Comparison of ENCODE assay signal across 1 cellular context in the genomic region with DNA sequence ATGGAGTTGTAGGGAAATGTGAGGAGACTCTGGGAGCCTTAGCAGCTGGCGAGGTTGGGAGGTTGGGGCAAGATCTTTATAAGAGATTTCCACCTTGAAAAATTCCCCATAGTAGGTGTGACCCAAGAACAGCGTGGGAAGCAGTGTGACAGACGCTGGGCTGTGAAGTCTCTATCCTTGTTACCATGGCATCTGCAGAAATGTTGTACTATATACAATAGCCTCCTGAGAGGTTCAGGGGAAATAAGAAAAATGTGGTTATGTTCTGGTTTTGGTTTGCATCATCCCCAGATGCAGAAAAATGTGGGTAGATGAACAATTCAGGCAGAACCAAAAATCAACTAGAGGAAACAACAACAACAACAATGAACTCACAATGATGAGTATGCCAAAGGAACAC.
TF ChIP-seq lines count a peak whose summit lies in the region.

No MANE protein-coding gene starts in this region.

TF ChIP-seq in H1, 55 proteins besides CTCF, POLR2A, EP300 and RAD21 (continued from another document):
- TF ChIP-seq, protein P1, sequence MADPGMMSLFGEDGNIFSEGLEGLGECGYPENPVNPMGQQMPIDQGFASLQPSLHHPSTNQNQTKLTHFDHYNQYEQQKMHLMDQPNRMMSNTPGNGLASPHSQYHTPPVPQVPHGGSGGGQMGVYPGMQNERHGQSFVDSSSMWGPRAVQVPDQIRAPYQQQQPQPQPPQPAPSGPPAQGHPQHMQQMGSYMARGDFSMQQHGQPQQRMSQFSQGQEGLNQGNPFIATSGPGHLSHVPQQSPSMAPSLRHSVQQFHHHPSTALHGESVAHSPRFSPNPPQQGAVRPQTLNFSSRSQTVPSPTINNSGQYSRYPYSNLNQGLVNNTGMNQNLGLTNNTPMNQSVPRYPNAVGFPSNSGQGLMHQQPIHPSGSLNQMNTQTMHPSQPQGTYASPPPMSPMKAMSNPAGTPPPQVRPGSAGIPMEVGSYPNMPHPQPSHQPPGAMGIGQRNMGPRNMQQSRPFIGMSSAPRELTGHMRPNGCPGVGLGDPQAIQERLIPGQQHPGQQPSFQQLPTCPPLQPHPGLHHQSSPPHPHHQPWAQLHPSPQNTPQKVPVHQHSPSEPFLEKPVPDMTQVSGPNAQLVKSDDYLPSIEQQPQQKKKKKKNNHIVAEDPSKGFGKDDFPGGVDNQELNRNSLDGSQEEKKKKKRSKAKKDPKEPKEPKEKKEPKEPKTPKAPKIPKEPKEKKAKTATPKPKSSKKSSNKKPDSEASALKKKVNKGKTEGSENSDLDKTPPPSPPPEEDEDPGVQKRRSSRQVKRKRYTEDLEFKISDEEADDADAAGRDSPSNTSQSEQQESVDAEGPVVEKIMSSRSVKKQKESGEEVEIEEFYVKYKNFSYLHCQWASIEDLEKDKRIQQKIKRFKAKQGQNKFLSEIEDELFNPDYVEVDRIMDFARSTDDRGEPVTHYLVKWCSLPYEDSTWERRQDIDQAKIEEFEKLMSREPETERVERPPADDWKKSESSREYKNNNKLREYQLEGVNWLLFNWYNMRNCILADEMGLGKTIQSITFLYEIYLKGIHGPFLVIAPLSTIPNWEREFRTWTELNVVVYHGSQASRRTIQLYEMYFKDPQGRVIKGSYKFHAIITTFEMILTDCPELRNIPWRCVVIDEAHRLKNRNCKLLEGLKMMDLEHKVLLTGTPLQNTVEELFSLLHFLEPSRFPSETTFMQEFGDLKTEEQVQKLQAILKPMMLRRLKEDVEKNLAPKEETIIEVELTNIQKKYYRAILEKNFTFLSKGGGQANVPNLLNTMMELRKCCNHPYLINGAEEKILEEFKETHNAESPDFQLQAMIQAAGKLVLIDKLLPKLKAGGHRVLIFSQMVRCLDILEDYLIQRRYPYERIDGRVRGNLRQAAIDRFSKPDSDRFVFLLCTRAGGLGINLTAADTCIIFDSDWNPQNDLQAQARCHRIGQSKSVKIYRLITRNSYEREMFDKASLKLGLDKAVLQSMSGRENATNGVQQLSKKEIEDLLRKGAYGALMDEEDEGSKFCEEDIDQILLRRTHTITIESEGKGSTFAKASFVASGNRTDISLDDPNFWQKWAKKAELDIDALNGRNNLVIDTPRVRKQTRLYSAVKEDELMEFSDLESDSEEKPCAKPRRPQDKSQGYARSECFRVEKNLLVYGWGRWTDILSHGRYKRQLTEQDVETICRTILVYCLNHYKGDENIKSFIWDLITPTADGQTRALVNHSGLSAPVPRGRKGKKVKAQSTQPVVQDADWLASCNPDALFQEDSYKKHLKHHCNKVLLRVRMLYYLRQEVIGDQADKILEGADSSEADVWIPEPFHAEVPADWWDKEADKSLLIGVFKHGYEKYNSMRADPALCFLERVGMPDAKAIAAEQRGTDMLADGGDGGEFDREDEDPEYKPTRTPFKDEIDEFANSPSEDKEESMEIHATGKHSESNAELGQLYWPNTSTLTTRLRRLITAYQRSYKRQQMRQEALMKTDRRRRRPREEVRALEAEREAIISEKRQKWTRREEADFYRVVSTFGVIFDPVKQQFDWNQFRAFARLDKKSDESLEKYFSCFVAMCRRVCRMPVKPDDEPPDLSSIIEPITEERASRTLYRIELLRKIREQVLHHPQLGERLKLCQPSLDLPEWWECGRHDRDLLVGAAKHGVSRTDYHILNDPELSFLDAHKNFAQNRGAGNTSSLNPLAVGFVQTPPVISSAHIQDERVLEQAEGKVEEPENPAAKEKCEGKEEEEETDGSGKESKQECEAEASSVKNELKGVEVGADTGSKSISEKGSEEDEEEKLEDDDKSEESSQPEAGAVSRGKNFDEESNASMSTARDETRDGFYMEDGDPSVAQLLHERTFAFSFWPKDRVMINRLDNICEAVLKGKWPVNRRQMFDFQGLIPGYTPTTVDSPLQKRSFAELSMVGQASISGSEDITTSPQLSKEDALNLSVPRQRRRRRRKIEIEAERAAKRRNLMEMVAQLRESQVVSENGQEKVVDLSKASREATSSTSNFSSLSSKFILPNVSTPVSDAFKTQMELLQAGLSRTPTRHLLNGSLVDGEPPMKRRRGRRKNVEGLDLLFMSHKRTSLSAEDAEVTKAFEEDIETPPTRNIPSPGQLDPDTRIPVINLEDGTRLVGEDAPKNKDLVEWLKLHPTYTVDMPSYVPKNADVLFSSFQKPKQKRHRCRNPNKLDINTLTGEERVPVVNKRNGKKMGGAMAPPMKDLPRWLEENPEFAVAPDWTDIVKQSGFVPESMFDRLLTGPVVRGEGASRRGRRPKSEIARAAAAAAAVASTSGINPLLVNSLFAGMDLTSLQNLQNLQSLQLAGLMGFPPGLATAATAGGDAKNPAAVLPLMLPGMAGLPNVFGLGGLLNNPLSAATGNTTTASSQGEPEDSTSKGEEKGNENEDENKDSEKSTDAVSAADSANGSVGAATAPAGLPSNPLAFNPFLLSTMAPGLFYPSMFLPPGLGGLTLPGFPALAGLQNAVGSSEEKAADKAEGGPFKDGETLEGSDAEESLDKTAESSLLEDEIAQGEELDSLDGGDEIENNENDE (IDR thresholded peaks at IDR 0.05; ENCODE audit: insufficient replicate concordance, low read length): no peak
- TF ChIP-seq YY1 (IDR thresholded peaks at IDR 0.05; ENCODE audit: low read depth, low read length) (no peak), HDAC6 (IDR thresholded peaks at IDR 0.05; ENCODE audit: low read depth, low read length) (no peak), TBP (IDR thresholded peaks at IDR 0.05; ENCODE audit: low read depth, low read length) (no peak), RBBP5 (IDR thresholded peaks at IDR 0.05; ENCODE audit: borderline replicate concordance, low read depth, low read length) (no peak), CBX5 (IDR thresholded peaks at IDR 0.05; ENCODE audit: low read depth, low read length) (no peak), KDM1A (IDR thresholded peaks at IDR 0.05; ENCODE audit: borderline replicate concordance, low read length) (no peak), SIN3A (conservative IDR thresholded peaks at IDR 0.05 in 1 of 2, IDR thresholded peaks at IDR 0.05 in 1 of 2; ENCODE audit: low read depth in 1 of 2, low read length in 2 of 2) (no peak), CTBP2 (IDR thresholded peaks at IDR 0.05; ENCODE audit: borderline replicate concordance, insufficient read depth, insufficient read length, low read length) (no peak), BRCA1 (IDR thresholded peaks at IDR 0.05; ENCODE audit: low read depth, low read length) (no peak), RFX5 (IDR thresholded peaks at IDR 0.05; ENCODE audit: borderline replicate concordance, low read depth, low read length) (no peak)
- TF ChIP-seq, protein P2, sequence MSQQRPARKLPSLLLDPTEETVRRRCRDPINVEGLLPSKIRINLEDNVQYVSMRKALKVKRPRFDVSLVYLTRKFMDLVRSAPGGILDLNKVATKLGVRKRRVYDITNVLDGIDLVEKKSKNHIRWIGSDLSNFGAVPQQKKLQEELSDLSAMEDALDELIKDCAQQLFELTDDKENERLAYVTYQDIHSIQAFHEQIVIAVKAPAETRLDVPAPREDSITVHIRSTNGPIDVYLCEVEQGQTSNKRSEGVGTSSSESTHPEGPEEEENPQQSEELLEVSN (IDR thresholded peaks at IDR 0.05): no peak
TF ChIP-seq in H1: peak in this region for 0.
